ENCODE assay signal across 14 cellular contexts in genomic region chr3:30738605-30739004, GRCh38.
DNase-seq lines count a peak whose midpoint lies in the region; ATAC-seq and TF ChIP-seq lines count a peak whose summit lies in the region.
"Had no signal": no experiment of that assay in that cellular context is flagged by ENCODE, and none has a peak within 500 bp of the region (broad histone marks: within the 10 kb centered on the region; RNA-seq: fewer than 3 reads in every experiment).

No MANE protein-coding gene starts in this region.

- no peaks in the 10 kb centered on the region for H3K36me3 Mint-ChIP-seq in activated CD8-positive, alpha-beta T cell treated with anti-CD3 and anti-CD28 coated beads for 36 hours (ENCODE audit: low read depth)
- H3K36me3 Mint-ChIP-seq in activated CD8-positive, alpha-beta T cell treated with anti-CD3 and anti-CD28 coated beads, Interleukin-2, amount 10 ng/mL, durations not matched to agents 7 days and 5 days (ENCODE audit: low read depth) = no peaks in the 10 kb centered on the region
- H3K36me3 Mint-ChIP-seq in HFFc6 (ENCODE audit: low read depth) = no peaks in the 10 kb centered on the region
- H3K36me3 Mint-ChIP-seq: CD4-positive, CD25-positive, alpha-beta regulatory T cell had no signal

- CTCF ChIA-PET in activated CD8-positive, alpha-beta T cell treated with anti-CD3 and anti-CD28 coated beads for 36 hours (lab: Charles Lee) = interaction anchor here (1.1 to 1.4 kb wide), 2 partner anchors 13 kb away, joined by 6 read pairs; no protein-coding TSS in a partner anchor
- CTCF ChIA-PET in activated CD8-positive, alpha-beta T cell treated with anti-CD3 and anti-CD28 coated beads, Interleukin-2, amount 10 ng/mL, durations not matched to agents 7 days and 5 days (lab: Charles Lee) = no interaction called here
- CTCF ChIA-PET in Panc1 (lab: Charles Lee) = no interaction called here

- no peaks in the 10 kb centered on the region; the same call in 1 of the 2 replicates for H3K4me1 ChIP-seq in Panc1 (ENCODE audit: control insufficient read depth, insufficient read depth, low read length)
- H3K4me1 ChIP-seq in skeletal muscle tissue (ENCODE audit: control insufficient read depth in 3 of 3, insufficient read depth in 3 of 3, low read length in 3 of 3) = peaks cover 6 to 35% (median 12%) of the 10 kb centered on the region in 3 donors
- no peaks in the 10 kb centered on the region for H3K4me1 ChIP-seq in lower lobe of right lung

- no peak overlapping the region for H3K27ac Mint-ChIP-seq in activated CD8-positive, alpha-beta T cell treated with anti-CD3 and anti-CD28 coated beads for 36 hours
- H3K27ac Mint-ChIP-seq in activated CD8-positive, alpha-beta T cell treated with anti-CD3 and anti-CD28 coated beads, Interleukin-2, amount 10 ng/mL, durations not matched to agents 7 days and 5 days = no peak overlapping the region
- no peak overlapping the region for H3K27ac Mint-ChIP-seq in HFFc6

- TF ChIP-seq CTCF in activated CD8-positive, alpha-beta T cell treated with anti-CD3 and anti-CD28 coated beads for 36 hours (IDR thresholded peaks at IDR 0.05) = no peak
- TF ChIP-seq CTCF in Panc1 (IDR thresholded peaks at IDR 0.05) = no peak
- no peak for TF ChIP-seq CTCF in HFFc6 (IDR thresholded peaks at IDR 0.05)
- TF ChIP-seq CTCF in lower lobe of right lung (IDR thresholded peaks at IDR 0.05) = no peak

- 0 out of 2 replicates have a peak overlapping the region, but pooled peaks have one; percentile 15 for H3K27ac ChIP-seq in Panc1 (ENCODE audit: low read length)
- peak overlapping the region; percentile 34 for H3K27ac ChIP-seq in skeletal muscle tissue (ENCODE audit: low read depth, low read length)
- H3K27ac ChIP-seq in lower lobe of right lung = no peak overlapping the region
- H3K27ac ChIP-seq: BLaER1 treated with 17β-estradiol and CSF1 and Interleukin-3, amounts not matched to agents 10 nM and 100 nM had no signal

- POLR2A ChIA-PET in activated CD8-positive, alpha-beta T cell treated with anti-CD3 and anti-CD28 coated beads for 36 hours (lab: Charles Lee) = interaction anchor here (0.8 kb wide), 1 partner anchor 10 kb away, joined by 3 read pairs; no protein-coding TSS in a partner anchor
- POLR2A ChIA-PET in activated CD8-positive, alpha-beta T cell treated with anti-CD3 and anti-CD28 coated beads, Interleukin-2, amount 10 ng/mL, durations not matched to agents 7 days and 5 days (lab: Charles Lee) = no interaction called here
- POLR2A ChIA-PET in Panc1 (lab: Charles Lee) = no interaction called here

- H3K4me3 ChIP-seq in Panc1 (ENCODE audit: low read depth in 2 of 2, low read length in 2 of 2) (no peak overlapping the region), skeletal muscle tissue (ENCODE audit: low read length in 3 of 3) (no peak overlapping the region), lower lobe of right lung (no peak overlapping the region)
- H3K4me3 ChIP-seq: BLaER1 treated with 17β-estradiol and CSF1 and Interleukin-3, amounts not matched to agents 10 nM and 100 nM; HAP-1 had no signal

- peaks cover 37% of the 10 kb centered on the region for H3K4me1 Mint-ChIP-seq in activated CD8-positive, alpha-beta T cell treated with anti-CD3 and anti-CD28 coated beads for 36 hours (ENCODE audit: low read depth)
- peaks cover 25% of the 10 kb centered on the region for H3K4me1 Mint-ChIP-seq in activated CD8-positive, alpha-beta T cell treated with anti-CD3 and anti-CD28 coated beads, Interleukin-2, amount 10 ng/mL, durations not matched to agents 7 days and 5 days (ENCODE audit: low read depth)
- peaks cover 6% of the 10 kb centered on the region; the same call in 1 of the 2 replicates for H3K4me1 Mint-ChIP-seq in HFFc6 (ENCODE audit: low read depth)

- no peaks in the 10 kb centered on the region for H3K27me3 Mint-ChIP-seq in activated CD8-positive, alpha-beta T cell treated with anti-CD3 and anti-CD28 coated beads for 36 hours
- no peaks in the 10 kb centered on the region for H3K27me3 Mint-ChIP-seq in activated CD8-positive, alpha-beta T cell treated with anti-CD3 and anti-CD28 coated beads, Interleukin-2, amount 10 ng/mL, durations not matched to agents 7 days and 5 days (ENCODE audit: low read depth)
- H3K27me3 Mint-ChIP-seq in HFFc6 (ENCODE audit: insufficient read depth) = peaks cover 2% of the 10 kb centered on the region; the same call in 1 of the 2 replicates

- no peak for DNase-seq in activated CD8-positive, alpha-beta T cell treated with anti-CD3 and anti-CD28 coated beads for 36 hours
- no peak for DNase-seq in activated CD8-positive, alpha-beta T cell treated with anti-CD3 and anti-CD28 coated beads, Interleukin-2, amount 10 ng/mL, durations not matched to agents 7 days and 5 days
- DNase-seq in Panc1 (ENCODE audit: low read depth, low spot score) (no peak), NCI-H526 (lab: John Stamatoyannopoulos, UW) (no peak), HFFc6 (no peak), lower lobe of right lung (no peak)
- DNase-seq: ACHN; CD4-positive, CD25-positive, alpha-beta regulatory T cell; DMS 273 treated with DMSO at 0.1 percent for 48 hours; GOT3 had no signal

- H3K36me3 ChIP-seq in Panc1 (ENCODE audit: control insufficient read depth, insufficient read depth, low read length) = no peaks in the 10 kb centered on the region
- no peaks in the 10 kb centered on the region for H3K36me3 ChIP-seq in skeletal muscle tissue (ENCODE audit: control insufficient read depth in 3 of 3, insufficient read depth in 3 of 3, low read length in 3 of 3)
- no peaks in the 10 kb centered on the region for H3K36me3 ChIP-seq in lower lobe of right lung
- H3K36me3 ChIP-seq: BLaER1 treated with 17β-estradiol and CSF1 and Interleukin-3, amounts not matched to agents 10 nM and 100 nM; HAP-1 had no signal

- H3K9ac ChIP-seq in skeletal muscle tissue (ENCODE audit: low read depth in 1 of 3, low read length in 3 of 3) = no peak overlapping the region
- H3K9ac ChIP-seq: BLaER1 treated with 17β-estradiol and CSF1 and Interleukin-3, amounts not matched to agents 10 nM and 100 nM had no signal

- H3K27me3 ChIP-seq in Panc1 (ENCODE audit: control insufficient read depth, insufficient read depth, low read length) (no peaks in the 10 kb centered on the region), skeletal muscle tissue (ENCODE audit: control insufficient read depth in 3 of 3, insufficient read depth in 3 of 3, low read length in 3 of 3) (no peaks in the 10 kb centered on the region), lower lobe of right lung (ENCODE audit: low read depth) (no peaks in the 10 kb centered on the region)
- H3K27me3 ChIP-seq: BLaER1 treated with 17β-estradiol and CSF1 and Interleukin-3, amounts not matched to agents 10 nM and 100 nM had no signal

- in situ Hi-C loops in Panc1 (cut with HindIII; ENCODE audit: low pct_unique_long_range_greater_than_20kb, low sequenced_read_pairs) = no loop called here

- BruUV-seq in Panc1 (replicated peaks; lab: Mats Ljungman, UMichigan) = no TSS peak

- no peaks in the 10 kb centered on the region for H3K9me3 Mint-ChIP-seq in activated CD8-positive, alpha-beta T cell treated with anti-CD3 and anti-CD28 coated beads for 36 hours
- H3K9me3 Mint-ChIP-seq in activated CD8-positive, alpha-beta T cell treated with anti-CD3 and anti-CD28 coated beads, Interleukin-2, amount 10 ng/mL, durations not matched to agents 7 days and 5 days (ENCODE audit: insufficient read depth) = no peaks in the 10 kb centered on the region
- H3K9me3 Mint-ChIP-seq in HFFc6 = no peaks in the 10 kb centered on the region

- H3K9me3 ChIP-seq in Panc1 (ENCODE audit: control insufficient read depth, insufficient read depth, low read depth, low read length) (no peaks in the 10 kb centered on the region), skeletal muscle tissue (ENCODE audit: control insufficient read depth in 3 of 3, low read length in 3 of 3) (no peaks in the 10 kb centered on the region), lower lobe of right lung (no peaks in the 10 kb centered on the region)
- H3K9me3 ChIP-seq: HAP-1 had no signal

- intact Hi-C loops in activated CD8-positive, alpha-beta T cell treated with anti-CD3 and anti-CD28 coated beads for 36 hours (cut with micrococcal nuclease) = no loop called here
- intact Hi-C loops in Panc1 (cut with micrococcal nuclease; ENCODE audit: unreplicated experiment) = no loop called here
- intact Hi-C loops in lower lobe of right lung (cut with DNase I) = no loop called here

- ATAC-seq in activated CD8-positive, alpha-beta T cell treated with anti-CD3 and anti-CD28 coated beads for 36 hours = peak; percentile 57
- no peak for ATAC-seq in activated CD8-positive, alpha-beta T cell treated with anti-CD3 and anti-CD28 coated beads, Interleukin-2, amount 10 ng/mL, durations not matched to agents 7 days and 5 days
- ATAC-seq in GM18498 (IDR thresholded peaks at IDR 0.05; ENCODE audit: unreplicated experiment) = peak; percentile 54
- ATAC-seq in Panc1 = no peak
- no peak for ATAC-seq in lower lobe of right lung

- H3K4me3 Mint-ChIP-seq in activated CD8-positive, alpha-beta T cell treated with anti-CD3 and anti-CD28 coated beads for 36 hours = no peak overlapping the region
- H3K4me3 Mint-ChIP-seq in activated CD8-positive, alpha-beta T cell treated with anti-CD3 and anti-CD28 coated beads, Interleukin-2, amount 10 ng/mL, durations not matched to agents 7 days and 5 days = no peak overlapping the region
- H3K4me3 Mint-ChIP-seq in HFFc6 = no peak overlapping the region

Comparison
In these comparisons a context has a peak if more than half of its experiments do, and no peak if none do; other contexts are left out.
1. ATAC-seq: peak in activated CD8-positive, alpha-beta T cell treated with anti-CD3 and anti-CD28 coated beads for 36 hours (single experiment) and GM18498 (single experiment); none in activated CD8-positive, alpha-beta T cell treated with anti-CD3 and anti-CD28 coated beads, Interleukin-2, amount 10 ng/mL, durations not matched to agents 7 days and 5 days (single experiment), Panc1 (single experiment) and lower lobe of right lung (0 of 2).